In the genomic region with DNA sequence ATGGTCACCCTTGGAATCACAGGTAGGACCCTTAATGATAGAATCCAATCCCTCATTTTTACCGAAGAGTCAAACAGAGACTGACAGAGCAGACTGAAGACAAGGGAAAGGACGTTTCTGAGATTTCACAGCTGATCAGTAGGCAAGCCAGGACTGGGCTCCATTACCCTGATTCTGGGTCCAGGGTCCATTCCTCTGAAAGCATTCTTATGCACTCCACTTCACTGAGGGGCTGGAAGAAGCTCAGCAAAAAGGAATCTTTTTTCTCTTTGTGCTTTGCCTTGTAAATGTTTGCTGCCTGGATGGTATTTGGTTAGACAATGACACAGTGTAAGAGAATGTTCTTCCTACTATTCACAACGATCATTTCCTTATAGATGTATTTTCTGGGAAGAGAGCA, we compare ENCODE assay signal across 1 cellular context.
TF ChIP-seq lines count a peak whose summit lies in the region.

No MANE protein-coding gene starts in this region.

TF ChIP-seq in GM23338, 12 proteins besides CTCF, POLR2A, EP300 and RAD21 (continued from another document):
- TF ChIP-seq, protein P1, sequence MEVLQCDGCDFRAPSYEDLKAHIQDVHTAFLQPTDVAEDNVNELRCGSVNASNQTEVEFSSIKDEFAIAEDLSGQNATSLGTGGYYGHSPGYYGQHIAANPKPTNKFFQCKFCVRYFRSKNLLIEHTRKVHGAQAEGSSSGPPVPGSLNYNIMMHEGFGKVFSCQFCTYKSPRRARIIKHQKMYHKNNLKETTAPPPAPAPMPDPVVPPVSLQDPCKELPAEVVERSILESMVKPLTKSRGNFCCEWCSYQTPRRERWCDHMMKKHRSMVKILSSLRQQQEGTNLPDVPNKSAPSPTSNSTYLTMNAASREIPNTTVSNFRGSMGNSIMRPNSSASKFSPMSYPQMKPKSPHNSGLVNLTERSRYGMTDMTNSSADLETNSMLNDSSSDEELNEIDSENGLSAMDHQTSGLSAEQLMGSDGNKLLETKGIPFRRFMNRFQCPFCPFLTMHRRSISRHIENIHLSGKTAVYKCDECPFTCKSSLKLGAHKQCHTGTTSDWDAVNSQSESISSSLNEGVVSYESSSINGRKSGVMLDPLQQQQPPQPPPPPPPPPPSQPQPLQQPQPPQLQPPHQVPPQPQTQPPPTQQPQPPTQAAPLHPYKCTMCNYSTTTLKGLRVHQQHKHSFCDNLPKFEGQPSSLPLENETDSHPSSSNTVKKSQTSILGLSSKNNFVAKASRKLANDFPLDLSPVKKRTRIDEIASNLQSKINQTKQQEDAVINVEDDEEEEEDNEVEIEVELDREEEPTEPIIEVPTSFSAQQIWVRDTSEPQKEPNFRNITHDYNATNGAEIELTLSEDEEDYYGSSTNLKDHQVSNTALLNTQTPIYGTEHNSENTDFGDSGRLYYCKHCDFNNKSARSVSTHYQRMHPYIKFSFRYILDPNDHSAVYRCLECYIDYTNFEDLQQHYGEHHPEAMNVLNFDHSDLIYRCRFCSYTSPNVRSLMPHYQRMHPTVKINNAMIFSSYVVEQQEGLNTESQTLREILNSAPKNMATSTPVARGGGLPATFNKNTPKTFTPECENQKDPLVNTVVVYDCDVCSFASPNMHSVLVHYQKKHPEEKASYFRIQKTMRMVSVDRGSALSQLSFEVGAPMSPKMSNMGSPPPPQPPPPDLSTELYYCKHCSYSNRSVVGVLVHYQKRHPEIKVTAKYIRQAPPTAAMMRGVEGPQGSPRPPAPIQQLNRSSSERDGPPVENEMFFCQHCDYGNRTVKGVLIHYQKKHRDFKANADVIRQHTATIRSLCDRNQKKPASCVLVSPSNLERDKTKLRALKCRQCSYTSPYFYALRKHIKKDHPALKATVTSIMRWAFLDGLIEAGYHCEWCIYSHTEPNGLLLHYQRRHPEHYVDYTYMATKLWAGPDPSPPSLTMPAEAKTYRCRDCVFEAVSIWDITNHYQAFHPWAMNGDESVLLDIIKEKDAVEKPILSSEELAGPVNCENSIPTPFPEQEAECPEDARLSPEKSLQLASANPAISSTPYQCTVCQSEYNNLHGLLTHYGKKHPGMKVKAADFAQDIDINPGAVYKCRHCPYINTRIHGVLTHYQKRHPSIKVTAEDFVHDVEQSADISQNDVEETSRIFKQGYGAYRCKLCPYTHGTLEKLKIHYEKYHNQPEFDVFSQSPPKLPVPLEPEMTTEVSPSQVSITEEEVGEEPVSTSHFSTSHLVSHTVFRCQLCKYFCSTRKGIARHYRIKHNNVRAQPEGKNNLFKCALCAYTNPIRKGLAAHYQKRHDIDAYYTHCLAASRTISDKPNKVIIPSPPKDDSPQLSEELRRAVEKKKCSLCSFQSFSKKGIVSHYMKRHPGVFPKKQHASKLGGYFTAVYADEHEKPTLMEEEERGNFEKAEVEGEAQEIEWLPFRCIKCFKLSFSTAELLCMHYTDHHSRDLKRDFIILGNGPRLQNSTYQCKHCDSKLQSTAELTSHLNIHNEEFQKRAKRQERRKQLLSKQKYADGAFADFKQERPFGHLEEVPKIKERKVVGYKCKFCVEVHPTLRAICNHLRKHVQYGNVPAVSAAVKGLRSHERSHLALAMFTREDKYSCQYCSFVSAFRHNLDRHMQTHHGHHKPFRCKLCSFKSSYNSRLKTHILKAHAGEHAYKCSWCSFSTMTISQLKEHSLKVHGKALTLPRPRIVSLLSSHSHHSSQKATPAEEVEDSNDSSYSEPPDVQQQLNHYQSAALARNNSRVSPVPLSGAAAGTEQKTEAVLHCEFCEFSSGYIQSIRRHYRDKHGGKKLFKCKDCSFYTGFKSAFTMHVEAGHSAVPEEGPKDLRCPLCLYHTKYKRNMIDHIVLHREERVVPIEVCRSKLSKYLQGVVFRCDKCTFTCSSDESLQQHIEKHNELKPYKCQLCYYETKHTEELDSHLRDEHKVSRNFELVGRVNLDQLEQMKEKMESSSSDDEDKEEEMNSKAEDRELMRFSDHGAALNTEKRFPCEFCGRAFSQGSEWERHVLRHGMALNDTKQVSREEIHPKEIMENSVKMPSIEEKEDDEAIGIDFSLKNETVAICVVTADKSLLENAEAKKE (CRISPR knock-in tag; IDR thresholded peaks at IDR 0.05), result no peak
